In genomic region chr1:153956997-153957715, GRCh38 we compare ENCODE assay signal across 8 cellular contexts.
DNase-seq lines count a peak whose midpoint lies in the region; ATAC-seq lines count a peak whose summit lies in the region.

No MANE protein-coding gene starts in this region.

- H3K9me3 ChIP-seq in mucosa of stomach (ENCODE audit: control insufficient read depth, low read length) = no peaks in the 10 kb centered on the region

- no peaks in the 10 kb centered on the region for H3K27me3 Mint-ChIP-seq in stimulated activated naive CD8-positive, alpha-beta T cell treated with anti-CD3 and anti-CD28 coated beads, Interleukin-15, Interleukin-2, amounts not matched to agents 100 ng/mL and 50 ng/mL, for 24 hours
- H3K27me3 Mint-ChIP-seq in central memory CD8-positive, alpha-beta T cell = no peaks in the 10 kb centered on the region

- peaks cover 37% of the 10 kb centered on the region for H3K4me1 ChIP-seq in mucosa of stomach (ENCODE audit: control insufficient read depth, insufficient read depth, low read length)

- peak overlapping the region; percentile 86 for H3K9ac ChIP-seq in mucosa of stomach (ENCODE audit: low read length)

- peaks cover 36% of the 10 kb centered on the region for H3K36me3 Mint-ChIP-seq in stimulated activated naive CD8-positive, alpha-beta T cell treated with anti-CD3 and anti-CD28 coated beads, Interleukin-15, Interleukin-2, amounts not matched to agents 100 ng/mL and 50 ng/mL, for 24 hours (ENCODE audit: low read depth)
- peaks cover 22% of the 10 kb centered on the region for H3K36me3 Mint-ChIP-seq in central memory CD8-positive, alpha-beta T cell (ENCODE audit: insufficient read depth)

- no peak for ATAC-seq in stimulated activated naive CD8-positive, alpha-beta T cell treated with anti-CD3 and anti-CD28 coated beads, Interleukin-15, Interleukin-2, amounts not matched to agents 100 U/mL and 50 U/mL, for 24 hours
- ATAC-seq in central memory CD8-positive, alpha-beta T cell (replicated peaks; ENCODE audit: extremely low read depth, poor library complexity, severe bottlenecking) = no peak

- no peaks in the 10 kb centered on the region for H3K36me3 ChIP-seq in mucosa of stomach (ENCODE audit: control insufficient read depth, insufficient read depth, low read length)

- H3K27ac Mint-ChIP-seq in stimulated activated naive CD8-positive, alpha-beta T cell treated with anti-CD3 and anti-CD28 coated beads, Interleukin-15, Interleukin-2, amounts not matched to agents 100 ng/mL and 50 ng/mL, for 24 hours = peak overlapping the region; percentile 92
- H3K27ac Mint-ChIP-seq in central memory CD8-positive, alpha-beta T cell (ENCODE audit: low read depth) = peak overlapping the region; percentile 78

- H3K27me3 ChIP-seq in mucosa of stomach (ENCODE audit: control insufficient read depth, insufficient read depth, low read length) = no peaks in the 10 kb centered on the region

- H3K4me3 ChIP-seq in mucosa of stomach (ENCODE audit: low read length) = peak overlapping the region; percentile 53

- H3K9me3 Mint-ChIP-seq in stimulated activated naive CD8-positive, alpha-beta T cell treated with anti-CD3 and anti-CD28 coated beads, Interleukin-15, Interleukin-2, amounts not matched to agents 100 ng/mL and 50 ng/mL, for 24 hours = no peaks in the 10 kb centered on the region
- no peaks in the 10 kb centered on the region for H3K9me3 Mint-ChIP-seq in central memory CD8-positive, alpha-beta T cell

- peak overlapping the region; percentile 94 for H3K4me3 Mint-ChIP-seq in stimulated activated naive CD8-positive, alpha-beta T cell treated with anti-CD3 and anti-CD28 coated beads, Interleukin-15, Interleukin-2, amounts not matched to agents 100 ng/mL and 50 ng/mL, for 24 hours
- peak overlapping the region; percentile 94 for H3K4me3 Mint-ChIP-seq in central memory CD8-positive, alpha-beta T cell

- H3K4me1 Mint-ChIP-seq in stimulated activated naive CD8-positive, alpha-beta T cell treated with anti-CD3 and anti-CD28 coated beads, Interleukin-15, Interleukin-2, amounts not matched to agents 100 ng/mL and 50 ng/mL, for 24 hours (ENCODE audit: low read depth) = peaks cover 64% of the 10 kb centered on the region
- H3K4me1 Mint-ChIP-seq in central memory CD8-positive, alpha-beta T cell = peaks cover 56% of the 10 kb centered on the region

- DNase-seq in stimulated activated naive CD8-positive, alpha-beta T cell treated with anti-CD3 and anti-CD28 coated beads, Interleukin-15, Interleukin-2, amounts not matched to agents 100 U/mL and 50 U/mL, for 24 hours = no peak
- DNase-seq in central memory CD8-positive, alpha-beta T cell (ENCODE audit: low spot score in 2 of 2) = no peak
- no peak for DNase-seq in NCI-H2227 (lab: John Stamatoyannopoulos, UW; ENCODE audit: unreplicated experiment)
- DNase-seq in NCI-H510A treated with DMSO at 0.1 percent for 48 hours (lab: John Stamatoyannopoulos, UW) = no peak
- DNase-seq in HCEC 1CT = no peak
- DNase-seq in dedifferentiated amniotic fluid mesenchymal stem cell (ENCODE audit: extremely low spot score) = no peak
